7 cellular contexts compared by ENCODE assay signal in genomic region chr1:181295215-181295614, GRCh38.
"Had no signal": no experiment of that assay in that cellular context is flagged by ENCODE, and none has a peak within 500 bp of the region (broad histone marks: within the 10 kb centered on the region; RNA-seq: fewer than 3 reads in every experiment).

No MANE protein-coding gene starts in this region.

- H3K4me3 ChIP-seq: GM23248 had no signal

- H3K9ac ChIP-seq: GM23248 had no signal

- FAIRE-seq: H54 had no signal

- H3K27ac ChIP-seq: GM23248, HL-60 had no signal

- H2AFZ ChIP-seq: GM23248 had no signal

- DNase-seq: GM23248, GOT3, H9, HCEC 1CT, KG1 had no signal
